Comparison of ENCODE assay signal across 9 cellular contexts in the genomic region with DNA sequence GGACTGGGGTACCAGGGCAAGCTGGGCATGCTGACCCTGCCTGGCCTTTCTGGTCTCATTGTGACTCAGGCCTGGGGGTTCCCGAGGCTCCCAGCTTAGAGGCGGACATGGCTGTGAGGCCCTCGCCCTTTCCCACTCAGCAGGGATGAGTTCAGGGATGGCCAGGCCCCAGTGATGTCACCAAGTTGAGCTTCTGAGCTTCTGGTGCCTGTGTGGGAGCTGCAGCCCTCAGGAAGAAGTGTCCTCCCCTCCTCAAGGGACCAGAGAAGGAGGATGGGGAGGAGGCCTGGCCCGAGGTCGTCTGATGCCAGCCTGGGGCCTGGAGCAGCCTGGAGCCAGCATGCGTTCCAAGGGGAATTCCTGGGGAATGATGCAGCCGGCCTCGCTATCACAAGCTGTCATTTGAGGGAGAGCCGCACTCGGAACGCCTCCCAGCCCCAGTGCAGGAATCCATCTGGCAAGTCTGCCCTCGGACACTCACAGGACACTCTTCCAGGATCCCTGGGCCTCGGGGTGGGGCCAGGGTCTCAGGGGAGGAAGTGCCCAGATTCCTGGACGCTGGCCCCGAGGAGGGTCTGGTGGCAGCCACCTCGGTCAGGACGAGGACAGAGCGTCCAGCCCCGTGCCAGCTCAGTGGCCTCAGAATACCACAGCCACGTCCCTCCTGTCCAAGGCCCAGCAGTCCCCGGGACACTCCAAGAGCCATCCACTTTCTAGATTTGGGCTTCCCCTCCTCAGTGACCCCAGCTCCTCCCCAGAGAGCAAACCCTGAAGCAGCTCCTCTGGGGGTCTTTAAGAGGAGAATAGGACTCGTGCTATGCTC.
DNase-seq lines count a peak whose midpoint lies in the region; ATAC-seq and TF ChIP-seq lines count a peak whose summit lies in the region.
"Had no signal": no experiment of that assay in that cellular context is flagged by ENCODE, and none has a peak within 500 bp of the region (broad histone marks: within the 10 kb centered on the region; RNA-seq: fewer than 3 reads in every experiment).

No MANE protein-coding gene starts in this region.

- H3K4me1 Mint-ChIP-seq in T-helper 17 cell, result no peaks in the 10 kb centered on the region
- H3K4me1 Mint-ChIP-seq: central memory CD8-positive, alpha-beta T cell had no signal

- intact Hi-C loops in adrenal gland (cut with DNase I), result loop anchor here in 1 of 2 donors (10.0 kb wide), 1 partner anchor 119 kb away; no protein-coding TSS in a partner anchor
- intact Hi-C loops in left ventricle myocardium inferior (cut with micrococcal nuclease), result no loop called here

- DNase-seq in GM03348 (ENCODE audit: low spot score), result peak; percentile 96
- peak; percentile 80 to 96 (median 94) for DNase-seq in adrenal gland
- DNase-seq in left ventricle myocardium inferior, result peak; percentile 64
- DNase-seq in skeletal muscle cell (ENCODE audit: low read depth), result peak; percentile 38
- DNase-seq in amygdala (lab: John Stamatoyannopoulos, UW), result no peak
- no peak for DNase-seq in T-helper 17 cell
- DNase-seq in DMS153 treated with DMSO at 0.1 percent for 48 hours (lab: John Stamatoyannopoulos, UW; ENCODE audit: unreplicated experiment), result no peak

- H3K27ac Mint-ChIP-seq in T-helper 17 cell, result no peak overlapping the region

- no peaks in the 10 kb centered on the region for H3K9me3 ChIP-seq in adrenal gland (replicated peaks in 1 of 3)
- H3K9me3 ChIP-seq in left ventricle myocardium inferior (replicated peaks), result no peaks in the 10 kb centered on the region
- no peaks in the 10 kb centered on the region for H3K9me3 ChIP-seq in T-helper 17 cell (ENCODE audit: control insufficient read depth, low read length, poor library complexity, severe bottlenecking)

- H3K4me1 ChIP-seq in adrenal gland (replicated peaks in 1 of 2) (peaks cover 13 to 27% of the 10 kb centered on the region in 2 donors), left ventricle myocardium inferior (peaks cover 50% of the 10 kb centered on the region)

- TF ChIP-seq CTCF in adrenal gland (IDR thresholded peaks at IDR 0.05), result no peak
- no peak for TF ChIP-seq CTCF in left ventricle myocardium inferior (IDR thresholded peaks at IDR 0.05; ENCODE audit: borderline replicate concordance)

- H3K36me3 ChIP-seq in adrenal gland (replicated peaks in 1 of 2), result no peaks in the 10 kb centered on the region
- H3K36me3 ChIP-seq in left ventricle myocardium inferior, result no peaks in the 10 kb centered on the region

- H3K27me3 ChIP-seq in adrenal gland (no peaks in the 10 kb centered on the region), left ventricle myocardium inferior (ENCODE audit: low read depth) (no peaks in the 10 kb centered on the region)

- TF ChIP-seq POLR2A in adrenal gland (IDR thresholded peaks at IDR 0.05), result peak in 1 of 2 donors; percentile 85

- H3K4me3 ChIP-seq in adrenal gland, result no peak overlapping the region
- H3K4me3 ChIP-seq in left ventricle myocardium inferior, result no peak overlapping the region
- no peak overlapping the region for H3K4me3 ChIP-seq in skeletal muscle cell (ENCODE audit: low read depth, low read length)

- H3K4me3 Mint-ChIP-seq in T-helper 17 cell, result no peak overlapping the region
- H3K4me3 Mint-ChIP-seq: central memory CD8-positive, alpha-beta T cell had no signal

- no peak for ATAC-seq in T-helper 17 cell
- ATAC-seq in GM21723 (IDR thresholded peaks at IDR 0.05; ENCODE audit: unreplicated experiment), result no peak

- no peaks in the 10 kb centered on the region for H3K36me3 Mint-ChIP-seq in T-helper 17 cell (ENCODE audit: low read depth)

- 26 to 37% (median 35%) methylated on average over 11 to 22 of the region's 22 CpGs for WGBS in adrenal gland, 4 donors

- peaks cover 18% of the 10 kb centered on the region for H3K27me3 Mint-ChIP-seq in T-helper 17 cell

- H3K27ac ChIP-seq in adrenal gland, result peak overlapping the region; percentile 54 to 93 (median 82)
- H3K27ac ChIP-seq in left ventricle myocardium inferior (replicated peaks), result peak overlapping the region; percentile 85

Comparison
In these comparisons a context has a peak if more than half of its experiments do, and no peak if none do; other contexts are left out.
1. DNase-seq: peak in GM03348 (single experiment), adrenal gland (7 of 7), left ventricle myocardium inferior (single experiment) and skeletal muscle cell (single experiment); none in amygdala (0 of 56), T-helper 17 cell (0 of 3) and DMS153 treated with DMSO at 0.1 percent for 48 hours (single experiment).